Comparison of ENCODE assay signal across 8 cellular contexts in genomic region chrX:103688949-103689348, GRCh38. TPM values are rescaled to one million over a fixed set of nuclear protein-coding genes. Genes with fewer than 3 reads are reported as not detected.
DNase-seq lines count a peak whose midpoint lies in the region; ATAC-seq and TF ChIP-seq lines count a peak whose summit lies in the region.

No MANE protein-coding gene starts in this region.

- in situ Hi-C loops in ACHN (cut with HindIII; ENCODE audit: low pct_ligation_motif_present, low pct_unique_long_range_greater_than_20kb, low sequenced_read_pairs): no loop called here

- H3K27me3 Mint-ChIP-seq in central memory CD8-positive, alpha-beta T cell: no peaks in the 10 kb centered on the region

- H3K4me1 Mint-ChIP-seq in central memory CD8-positive, alpha-beta T cell: no peaks in the 10 kb centered on the region

- H3K36me3 Mint-ChIP-seq in central memory CD8-positive, alpha-beta T cell (ENCODE audit: insufficient read depth): peaks cover 7% of the 10 kb centered on the region

- no peaks in the 10 kb centered on the region for H3K9me3 ChIP-seq in mucosa of descending colon

- no peak overlapping the region for H3K27ac Mint-ChIP-seq in central memory CD8-positive, alpha-beta T cell (ENCODE audit: low read depth)

- peak; percentile 30 for DNase-seq in ACHN
- peak; percentile 59 for DNase-seq in NCI-H2227 treated with DMSO at 0.1 percent for 48 hours (lab: John Stamatoyannopoulos, UW)
- DNase-seq in central memory CD8-positive, alpha-beta T cell (ENCODE audit: low spot score in 2 of 2): no peak
- DNase-seq in mucosa of descending colon: no peak
- DNase-seq in NK-92 treated with Interleukin-12 subunit alpha and Interleukin-12 subunit beta, amount 100 ng/mL, for 24 hours (lab: John Stamatoyannopoulos, UW): no peak
- no peak for DNase-seq in activated naive CD4-positive, alpha-beta T cell treated with anti-CD3 and anti-CD28 coated beads, Interleukin-2, amount 50 U/mL, for 16 hours

- H3K4me3 ChIP-seq in mucosa of descending colon: no peak overlapping the region

- no peaks in the 10 kb centered on the region for H3K9me3 Mint-ChIP-seq in central memory CD8-positive, alpha-beta T cell

- no peaks in the 10 kb centered on the region for H3K36me3 ChIP-seq in mucosa of descending colon (ENCODE audit: low read depth)

- intact Hi-C loops in mucosa of descending colon (cut with DNase I, micrococcal nuclease): no loop called here

- H3K4me3 Mint-ChIP-seq in central memory CD8-positive, alpha-beta T cell: peak overlapping the region; percentile 32

- peak; percentile 36; the same call in 1 of the 2 replicates for TF ChIP-seq CTCF in GM12874 (IDR thresholded peaks at IDR 0.05; ENCODE audit: insufficient read depth, low read depth, low read length)
- TF ChIP-seq CTCF in mucosa of descending colon (IDR thresholded peaks at IDR 0.05): peak; percentile 18

- no peaks in the 10 kb centered on the region for H3K4me1 ChIP-seq in mucosa of descending colon (ENCODE audit: low read depth)

- ATAC-seq in central memory CD8-positive, alpha-beta T cell (replicated peaks; ENCODE audit: extremely low read depth, poor library complexity, severe bottlenecking): no peak
- ATAC-seq in mucosa of descending colon (no peak), HG02981 (IDR thresholded peaks at IDR 0.05; ENCODE audit: unreplicated experiment) (no peak)

RNA-seq across cellular contexts. Expression of gene MORF4L2, which starts 2.5 kb away (rescaled TPM):
- total RNA-seq in mucosa of descending colon: 100 to 1,000 TPM; 140 to 183 (median 181) TPM

RNA-seq across cellular contexts. Expression of gene TMEM31, which starts 21.8 kb away (rescaled TPM):
- under 1 TPM in 1 of 3 donors, not detected in 2; 0.43 TPM for total RNA-seq in mucosa of descending colon

Comparison
In these comparisons a context has a peak if more than half of its experiments do, and no peak if none do; other contexts are left out.
1. DNase-seq: peak in ACHN (single experiment) and NCI-H2227 treated with DMSO at 0.1 percent for 48 hours (single experiment); none in central memory CD8-positive, alpha-beta T cell (0 of 2), mucosa of descending colon (0 of 3), NK-92 treated with Interleukin-12 subunit alpha and Interleukin-12 subunit beta, amount 100 ng/mL, for 24 hours (single experiment) and activated naive CD4-positive, alpha-beta T cell treated with anti-CD3 and anti-CD28 coated beads, Interleukin-2, amount 50 U/mL, for 16 hours (single experiment).